1 cellular context compared by ENCODE assay signal in the genomic region with DNA sequence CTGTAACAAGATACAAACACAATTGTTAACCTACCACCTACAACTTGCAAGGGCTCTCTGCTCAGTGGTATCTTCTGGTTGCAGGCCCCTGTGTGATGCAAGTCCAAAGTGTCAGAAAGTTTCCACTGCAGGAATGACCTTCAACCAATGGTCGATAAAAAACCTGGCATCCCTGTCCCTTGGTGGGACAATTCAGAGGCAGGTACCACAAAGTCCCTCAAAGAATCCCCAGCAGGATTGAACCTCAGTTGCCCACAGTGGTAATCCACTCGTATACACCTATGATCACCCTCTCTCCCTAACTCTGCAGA.
TF ChIP-seq lines count a peak whose summit lies in the region.

No MANE protein-coding gene starts in this region.

TF ChIP-seq in K562, 482 proteins besides CTCF, POLR2A, EP300 and RAD21:
- TF ChIP-seq KAT2B (IDR thresholded peaks at IDR 0.05; ENCODE audit: low read depth, low read length) (no peak), FOXK1 (CRISPR knock-in tag; IDR thresholded peaks at IDR 0.05; ENCODE audit: borderline replicate concordance) (no peak), ZNF507 (tag; conservative IDR thresholded peaks at IDR 0.05) (no peak), EP400 (IDR thresholded peaks at IDR 0.05) (no peak), HMGN3 (IDR thresholded peaks at IDR 0.05; ENCODE audit: borderline replicate concordance, extremely low read depth, insufficient read length, low read depth, low read length) (no peak), POLR3G (IDR thresholded peaks at IDR 0.05; ENCODE audit: extremely low read depth, insufficient read length, insufficient replicate concordance) (no peak), CREB1 (IDR thresholded peaks at IDR 0.05) (no peak), CREB1 (CRISPR knock-in tag; IDR thresholded peaks at IDR 0.05) (no peak), ZNF146 (CRISPR knock-in tag; IDR thresholded peaks at IDR 0.05; ENCODE audit: unreplicated experiment) (no peak), CXXC5 (CRISPR knock-in tag; IDR thresholded peaks at IDR 0.05) (no peak), ZNF408 (CRISPR knock-in tag; IDR thresholded peaks at IDR 0.05; ENCODE audit: low read depth) (no peak)
- TF ChIP-seq, protein P1, sequence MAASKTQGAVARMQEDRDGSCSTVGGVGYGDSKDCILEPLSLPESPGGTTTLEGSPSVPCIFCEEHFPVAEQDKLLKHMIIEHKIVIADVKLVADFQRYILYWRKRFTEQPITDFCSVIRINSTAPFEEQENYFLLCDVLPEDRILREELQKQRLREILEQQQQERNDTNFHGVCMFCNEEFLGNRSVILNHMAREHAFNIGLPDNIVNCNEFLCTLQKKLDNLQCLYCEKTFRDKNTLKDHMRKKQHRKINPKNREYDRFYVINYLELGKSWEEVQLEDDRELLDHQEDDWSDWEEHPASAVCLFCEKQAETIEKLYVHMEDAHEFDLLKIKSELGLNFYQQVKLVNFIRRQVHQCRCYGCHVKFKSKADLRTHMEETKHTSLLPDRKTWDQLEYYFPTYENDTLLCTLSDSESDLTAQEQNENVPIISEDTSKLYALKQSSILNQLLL (CRISPR knock-in tag; IDR thresholded peaks at IDR 0.05; ENCODE audit: borderline replicate concordance), result no peak
- TF ChIP-seq, protein P2, sequence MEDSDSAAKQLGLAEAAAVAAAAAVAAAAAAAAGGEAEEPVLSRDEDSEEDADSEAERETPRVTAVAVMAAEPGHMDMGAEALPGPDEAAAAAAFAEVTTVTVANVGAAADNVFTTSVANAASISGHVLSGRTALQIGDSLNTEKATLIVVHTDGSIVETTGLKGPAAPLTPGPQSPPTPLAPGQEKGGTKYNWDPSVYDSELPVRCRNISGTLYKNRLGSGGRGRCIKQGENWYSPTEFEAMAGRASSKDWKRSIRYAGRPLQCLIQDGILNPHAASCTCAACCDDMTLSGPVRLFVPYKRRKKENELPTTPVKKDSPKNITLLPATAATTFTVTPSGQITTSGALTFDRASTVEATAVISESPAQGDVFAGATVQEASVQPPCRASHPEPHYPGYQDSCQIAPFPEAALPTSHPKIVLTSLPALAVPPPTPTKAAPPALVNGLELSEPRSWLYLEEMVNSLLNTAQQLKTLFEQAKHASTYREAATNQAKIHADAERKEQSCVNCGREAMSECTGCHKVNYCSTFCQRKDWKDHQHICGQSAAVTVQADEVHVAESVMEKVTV (CRISPR knock-in tag; IDR thresholded peaks at IDR 0.05), result no peak
- TF ChIP-seq, protein P3, sequence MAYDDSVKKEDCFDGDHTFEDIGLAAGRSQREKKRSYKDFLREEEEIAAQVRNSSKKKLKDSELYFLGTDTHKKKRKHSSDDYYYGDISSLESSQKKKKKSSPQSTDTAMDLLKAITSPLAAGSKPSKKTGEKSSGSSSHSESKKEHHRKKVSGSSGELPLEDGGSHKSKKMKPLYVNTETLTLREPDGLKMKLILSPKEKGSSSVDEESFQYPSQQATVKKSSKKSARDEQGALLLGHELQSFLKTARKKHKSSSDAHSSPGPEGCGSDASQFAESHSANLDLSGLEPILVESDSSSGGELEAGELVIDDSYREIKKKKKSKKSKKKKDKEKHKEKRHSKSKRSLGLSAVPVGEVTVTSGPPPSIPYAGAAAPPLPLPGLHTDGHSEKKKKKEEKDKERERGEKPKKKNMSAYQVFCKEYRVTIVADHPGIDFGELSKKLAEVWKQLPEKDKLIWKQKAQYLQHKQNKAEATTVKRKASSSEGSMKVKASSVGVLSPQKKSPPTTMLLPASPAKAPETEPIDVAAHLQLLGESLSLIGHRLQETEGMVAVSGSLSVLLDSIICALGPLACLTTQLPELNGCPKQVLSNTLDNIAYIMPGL (CRISPR knock-in tag; IDR thresholded peaks at IDR 0.05), result no peak
